Comparison of ENCODE assay signal across 8 cellular contexts in the genomic region with DNA sequence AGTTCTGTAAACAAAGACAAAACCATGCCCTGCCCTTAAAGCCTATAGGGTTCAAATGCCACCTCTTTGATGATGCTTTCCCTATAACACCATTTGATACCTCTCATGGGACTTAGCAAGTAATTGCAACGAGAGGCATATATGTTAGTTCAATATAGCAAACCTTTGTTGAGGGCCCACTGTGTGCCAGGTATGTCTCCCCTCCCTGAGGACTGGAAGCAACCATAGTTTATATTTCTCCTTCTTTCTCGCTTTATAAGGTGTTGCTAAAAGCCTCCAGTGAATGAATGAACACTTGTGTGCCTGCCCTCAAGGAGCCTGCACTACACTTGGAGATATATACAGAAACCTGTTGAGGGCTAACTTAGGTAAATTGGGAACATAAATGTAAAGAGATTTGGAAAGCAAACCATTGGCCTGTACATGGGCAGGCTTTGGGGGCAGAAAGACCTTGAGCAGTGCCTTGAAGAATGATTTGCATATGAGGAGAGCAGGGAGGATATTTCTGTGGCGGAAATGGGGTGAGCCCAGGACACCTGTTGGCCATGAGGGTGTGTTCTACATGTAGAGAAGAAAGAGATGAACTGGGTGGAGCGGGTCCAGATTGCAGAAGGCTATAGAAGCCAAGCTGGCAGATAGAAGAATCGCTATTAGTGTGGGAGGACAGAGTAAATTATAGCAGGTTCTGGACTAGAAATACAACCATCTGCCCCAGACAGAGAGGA. TPM values are rescaled to one million over a fixed set of nuclear protein-coding genes. Genes with fewer than 3 reads are reported as not detected.
DNase-seq lines count a peak whose midpoint lies in the region; ATAC-seq and TF ChIP-seq lines count a peak whose summit lies in the region.

No MANE protein-coding gene starts in this region.

- H3K27ac ChIP-seq in 22Rv1 (peak overlapping the region; percentile 81), adrenal gland (peak overlapping the region in 4 of 5 donors; percentile 93 to 100 (median 98))

- no peak for DNase-seq in adrenal gland
- DNase-seq in UCSD-AML1 (lab: John Stamatoyannopoulos, UW; ENCODE audit: unreplicated experiment): no peak
- DNase-seq in NCI-H1092 (lab: John Stamatoyannopoulos, UW): no peak
- DNase-seq in nucleus accumbens (lab: John Stamatoyannopoulos, UW): no peak

- no peaks in the 10 kb centered on the region for H3K36me3 ChIP-seq in adrenal gland (replicated peaks in 1 of 2)
- H3K36me3 ChIP-seq in neuron (ENCODE audit: insufficient read depth, low read length): peaks cover 12% of the 10 kb centered on the region

- H3K4me1 ChIP-seq in adrenal gland (replicated peaks in 1 of 2) (peaks cover 19 to 42% of the 10 kb centered on the region in 2 donors), neuron (ENCODE audit: insufficient read depth, low read length) (peaks cover 24% of the 10 kb centered on the region)

- no peak for TF ChIP-seq POLR2A in adrenal gland (IDR thresholded peaks at IDR 0.05)

- H3K27me3 ChIP-seq in adrenal gland: no peaks in the 10 kb centered on the region
- H3K27me3 ChIP-seq in neuron (ENCODE audit: insufficient read depth, low read length): no peaks in the 10 kb centered on the region

- no peak overlapping the region for H2AFZ ChIP-seq in neuron (ENCODE audit: low read depth, low read length)

- ATAC-seq in GM18867 (IDR thresholded peaks at IDR 0.05; ENCODE audit: unreplicated experiment) (peak; percentile 71), HG02943 (IDR thresholded peaks at IDR 0.05; ENCODE audit: low read depth, unreplicated experiment) (peak; percentile 68)

- intact Hi-C loops in adrenal gland (cut with DNase I): no loop called here

- no peak for TF ChIP-seq CTCF in 22Rv1 (IDR thresholded peaks at IDR 0.05)
- TF ChIP-seq CTCF in adrenal gland (IDR thresholded peaks at IDR 0.05): no peak

- WGBS in adrenal gland, 4 donors: 54 to 69% (median 61%) methylated on average over 5 of the region's 5 CpGs

- H3K4me3 ChIP-seq in adrenal gland: no peak overlapping the region
- H3K4me3 ChIP-seq in neuron (ENCODE audit: low read length): peak overlapping the region; percentile 62

- H3K9me3 ChIP-seq in adrenal gland (replicated peaks in 1 of 3) (no peaks in the 10 kb centered on the region), neuron (ENCODE audit: low read length) (no peaks in the 10 kb centered on the region)

RNA-seq across cellular contexts. Expression of a gene that starts 1.8 kb away (rescaled TPM):
- total RNA-seq in adrenal gland: 100 to 1,000 TPM in 1 of 8 donors, 10 to 100 TPM in 7; 61.5 to 101 (median 91.5) TPM
- 100 to 1,000 TPM in 1 of 3 donors, 10 to 100 TPM in 2; 11.0 to 101 (median 17.6) TPM for polyA plus RNA-seq in adrenal gland

RNA-seq across cellular contexts. Expression of a gene that starts 53.0 kb away (rescaled TPM):
- 10 to 100 TPM; 13.1 to 70.4 (median 39.4) TPM for total RNA-seq in adrenal gland
- 1 to 10 TPM; 2.3 to 10.0 (median 5.8) TPM for polyA plus RNA-seq in adrenal gland
